Comparison of ENCODE assay signal across 13 cellular contexts in genomic region chr2:170845343-170845742, GRCh38. TPM values are rescaled to one million over a fixed set of nuclear protein-coding genes. Genes with fewer than 3 reads are reported as not detected.
DNase-seq lines count a peak whose midpoint lies in the region; ATAC-seq and TF ChIP-seq lines count a peak whose summit lies in the region.
"Had no signal": no experiment of that assay in that cellular context is flagged by ENCODE, and none has a peak within 500 bp of the region (broad histone marks: within the 10 kb centered on the region; RNA-seq: fewer than 3 reads in every experiment).

No MANE protein-coding gene starts in this region.

- H2AFZ ChIP-seq in SK-N-SH (ENCODE audit: low read depth) = no peak overlapping the region
- no peak overlapping the region for H2AFZ ChIP-seq in PC-3 (ENCODE audit: low read length)

- ATAC-seq in SK-N-SH treated with all-trans-retinoic acid at 6 μM for 48 hours = no peak
- ATAC-seq in PC-3 = no peak
- no peak for ATAC-seq in HG03521 (IDR thresholded peaks at IDR 0.05; ENCODE audit: unreplicated experiment)
- ATAC-seq in gastrocnemius medialis = no peak
- no peak for ATAC-seq in naive thymus-derived CD4-positive, alpha-beta T cell

- POLR2A ChIA-PET in SK-N-SH (lab: Yijun Ruan, JAX) (no interaction called here), PC-3 (lab: Charles Lee; ENCODE audit: unreplicated experiment) (no interaction called here)
- POLR2A ChIA-PET in naive thymus-derived CD4-positive, alpha-beta T cell (lab: Charles Lee) = interaction anchor here (0.6 kb wide), 1 partner anchor 279 kb away, joined by 3 read pairs; no protein-coding TSS in a partner anchor

- peaks cover 0 to 3% (median 0%) of the 10 kb centered on the region in 5 donors for H3K27me3 Mint-ChIP-seq in naive thymus-derived CD4-positive, alpha-beta T cell

- TF ChIP-seq EP300 in SK-N-SH (IDR thresholded peaks at IDR 0.05; ENCODE audit: borderline replicate concordance in 1 of 2, low read depth in 1 of 2, low read length in 1 of 2) = no peak

- no peak overlapping the region for H3K4me3 Mint-ChIP-seq in naive thymus-derived CD4-positive, alpha-beta T cell
- H3K4me3 Mint-ChIP-seq: activated T-helper 1 cell treated with anti-CD3 and anti-CD28 coated beads, Interleukin-12 subunit alpha, Interleukin-12 subunit beta, Interleukin-2, Interleukin-4 antibody, amounts not matched to agents 30 ng/mL and 10 ng/mL and 1 ng/mL, durations not matched to agents 14 hours and 24 hours and 36 hours; brain had no signal

- DNase-seq in SK-N-SH (no peak), PC-3 (no peak), iPS-NIHi7 (ENCODE audit: extremely low spot score) (peak; percentile 73), gastrocnemius medialis (no peak)
- DNase-seq in naive thymus-derived CD4-positive, alpha-beta T cell = no peak
- DNase-seq: KG1, NCI-H345, Right ventricle myocardium superior had no signal

- H3K4me2 ChIP-seq in SK-N-SH (no peak overlapping the region), PC-3 (ENCODE audit: low read length) (no peak overlapping the region)

- H3K27ac ChIP-seq in SK-N-SH (ENCODE audit: low read depth in 2 of 2, low read length in 1 of 2) (no peak overlapping the region), PC-3 (ENCODE audit: low read length) (no peak overlapping the region), gastrocnemius medialis (no peak overlapping the region)
- H3K27ac ChIP-seq in naive thymus-derived CD4-positive, alpha-beta T cell (ENCODE audit: low read depth, low read length) = no peak overlapping the region

- H3K9me3 ChIP-seq in SK-N-SH = no peaks in the 10 kb centered on the region
- no peaks in the 10 kb centered on the region for H3K9me3 ChIP-seq in PC-3 (ENCODE audit: low read length)
- no peaks in the 10 kb centered on the region for H3K9me3 ChIP-seq in gastrocnemius medialis
- no peaks in the 10 kb centered on the region for H3K9me3 ChIP-seq in naive thymus-derived CD4-positive, alpha-beta T cell (ENCODE audit: control insufficient read depth in 2 of 3, low read length in 3 of 3)

- intact Hi-C loops in PC-3 (cut with micrococcal nuclease) = no loop called here
- intact Hi-C loops in gastrocnemius medialis (cut with DNase I; ENCODE audit: low total_unique reads) = no loop called here
- intact Hi-C loops in naive thymus-derived CD4-positive, alpha-beta T cell (cut with micrococcal nuclease) = no loop called here

- no TSS peak for BruUV-seq in PC-3 (replicated peaks; lab: Mats Ljungman, UMichigan)

- peak; percentile 40 for TF ChIP-seq CTCF in SK-N-SH (IDR thresholded peaks at IDR 0.05)
- peak; percentile 47 for TF ChIP-seq CTCF in GM12873 (IDR thresholded peaks at IDR 0.05; ENCODE audit: insufficient read depth, low read depth, low read length, missing control alignments)
- peak; percentile 48; the same call in 1 of the 2 replicates for TF ChIP-seq CTCF in PC-3 (conservative IDR thresholded peaks at IDR 0.05; ENCODE audit: low read depth, low read length)
- TF ChIP-seq CTCF in gastrocnemius medialis (IDR thresholded peaks at IDR 0.05 in 4 of 5, conservative IDR thresholded peaks at IDR 0.05 in 1 of 5) = no peak

- H3K36me3 Mint-ChIP-seq in naive thymus-derived CD4-positive, alpha-beta T cell = peaks cover 0 to 17% (median 0%) of the 10 kb centered on the region in 5 donors

- in situ Hi-C loops in gastrocnemius medialis (cut with MboI; ENCODE audit: low sequenced_read_pairs in 4 of 4) = no loop called here

- H3K9ac ChIP-seq in SK-N-SH = no peak overlapping the region
- no peak overlapping the region for H3K9ac ChIP-seq in PC-3 (ENCODE audit: low read length)

- H3K4me1 ChIP-seq in SK-N-SH (ENCODE audit: control insufficient read depth in 1 of 2, insufficient read depth in 2 of 2, low read depth in 1 of 2, low read length in 1 of 2) (peaks cover 0 to 5% of the 10 kb centered on the region in 2 experiments; a peak in 1 of 4 replicates), PC-3 (ENCODE audit: insufficient read depth, low read length) (peaks cover 24% of the 10 kb centered on the region), gastrocnemius medialis (no peaks in the 10 kb centered on the region)
- H3K4me1 ChIP-seq in naive thymus-derived CD4-positive, alpha-beta T cell (ENCODE audit: control insufficient read depth in 2 of 2, insufficient read depth in 2 of 2, low read length in 2 of 2) = no peaks in the 10 kb centered on the region

- TF ChIP-seq RAD21 in SK-N-SH (IDR thresholded peaks at IDR 0.05; ENCODE audit: low read length) = no peak

- H3K79me2 ChIP-seq in SK-N-SH (ENCODE audit: insufficient read depth) = no peaks in the 10 kb centered on the region
- no peaks in the 10 kb centered on the region for H3K79me2 ChIP-seq in PC-3 (ENCODE audit: low read length)

- WGBS in SK-N-SH (ENCODE audit: low lambda C conversion rate) = 72% methylated on average over 9 of the region's 10 CpGs

- peaks cover 0 to 23% (median 15%) of the 10 kb centered on the region in 7 donors for H3K4me1 Mint-ChIP-seq in naive thymus-derived CD4-positive, alpha-beta T cell
- H3K4me1 Mint-ChIP-seq: brain had no signal

- H3F3A ChIP-seq in SK-N-SH (replicated peaks; ENCODE audit: insufficient read depth) = peaks cover 18% of the 10 kb centered on the region
- H3F3A ChIP-seq in PC-3 (ENCODE audit: low read length, unreplicated experiment) = no peaks in the 10 kb centered on the region

- H3K9me2 ChIP-seq in SK-N-SH (no peaks in the 10 kb centered on the region), PC-3 (replicated peaks; ENCODE audit: low read length) (no peaks in the 10 kb centered on the region)

- no peak for TF ChIP-seq POLR2A in gastrocnemius medialis (IDR thresholded peaks at IDR 0.05)

- H4K20me1 ChIP-seq in SK-N-SH (ENCODE audit: insufficient read depth) = no peaks in the 10 kb centered on the region
- H4K20me1 ChIP-seq in PC-3 (ENCODE audit: low read length) = no peaks in the 10 kb centered on the region

- no peak overlapping the region for H3K27ac Mint-ChIP-seq in naive thymus-derived CD4-positive, alpha-beta T cell
- H3K27ac Mint-ChIP-seq: activated T-helper 1 cell treated with anti-CD3 and anti-CD28 coated beads, Interleukin-12 subunit alpha, Interleukin-12 subunit beta, Interleukin-2, Interleukin-4 antibody, amounts not matched to agents 30 ng/mL and 10 ng/mL and 1 ng/mL, durations not matched to agents 14 hours and 24 hours and 36 hours had no signal

- CTCF ChIA-PET in SK-N-SH (lab: Yijun Ruan, JAX) (interaction anchor here (0.9 to 2.9 kb wide), 8 partner anchors 11 to 55 kb away, joined by 3 to 17 read pairs (median 3); no protein-coding TSS in a partner anchor), PC-3 (lab: Charles Lee) (interaction anchor here (1.1 kb wide), 1 partner anchor 27 kb away, joined by 5 read pairs; no protein-coding TSS in a partner anchor)
- CTCF ChIA-PET in naive thymus-derived CD4-positive, alpha-beta T cell (lab: Charles Lee) = no interaction called here

- H3K36me3 ChIP-seq in SK-N-SH (replicated peaks in 1 of 2; ENCODE audit: control insufficient read depth in 1 of 2, insufficient read depth in 2 of 2, low read length in 1 of 2) = no peaks in the 10 kb centered on the region
- H3K36me3 ChIP-seq in PC-3 (ENCODE audit: low read depth, low read length) = no peaks in the 10 kb centered on the region; the same call in 1 of the 2 replicates
- no peaks in the 10 kb centered on the region for H3K36me3 ChIP-seq in gastrocnemius medialis
- H3K36me3 ChIP-seq in naive thymus-derived CD4-positive, alpha-beta T cell (ENCODE audit: control insufficient read depth in 2 of 3, insufficient read depth in 3 of 3, low read length in 3 of 3) = no peaks in the 10 kb centered on the region

- no peaks in the 10 kb centered on the region for H3K27me3 ChIP-seq in SK-N-SH (ENCODE audit: insufficient read depth)
- no peaks in the 10 kb centered on the region for H3K27me3 ChIP-seq in PC-3 (ENCODE audit: low read length)
- peaks cover 0 to 3% (median 0%) of the 10 kb centered on the region in 3 donors for H3K27me3 ChIP-seq in gastrocnemius medialis
- H3K27me3 ChIP-seq in naive thymus-derived CD4-positive, alpha-beta T cell (ENCODE audit: control insufficient read depth in 2 of 2, insufficient read depth in 2 of 2, low read length in 2 of 2) = no peaks in the 10 kb centered on the region

- H3K9me3 Mint-ChIP-seq in naive thymus-derived CD4-positive, alpha-beta T cell = peaks cover 0 to 3% (median 0%) of the 10 kb centered on the region in 11 donors
- H3K9me3 Mint-ChIP-seq: activated T-helper 1 cell treated with anti-CD3 and anti-CD28 coated beads, Interleukin-12 subunit alpha, Interleukin-12 subunit beta, Interleukin-2, Interleukin-4 antibody, amounts not matched to agents 30 ng/mL and 10 ng/mL and 1 ng/mL, durations not matched to agents 14 hours and 24 hours and 36 hours had no signal

- no peak overlapping the region for H3K4me3 ChIP-seq in SK-N-SH (ENCODE audit: low read depth in 2 of 2, low read length in 1 of 2)
- no peak overlapping the region for H3K4me3 ChIP-seq in PC-3 (ENCODE audit: low read length)
- no peak overlapping the region for H3K4me3 ChIP-seq in gastrocnemius medialis
- no peak overlapping the region for H3K4me3 ChIP-seq in naive thymus-derived CD4-positive, alpha-beta T cell (ENCODE audit: low read length)

TF ChIP-seq in SK-N-SH, 30 proteins besides CTCF, POLR2A, EP300 and RAD21 (continues in another document):
- TF ChIP-seq RCOR1 (IDR thresholded peaks at IDR 0.05; ENCODE audit: low read length) (no peak), TAF1 (IDR thresholded peaks at IDR 0.05; ENCODE audit: borderline replicate concordance, low read depth, low read length) (no peak)

TF ChIP-seq in SK-N-SH treated with all-trans-retinoic acid at 6 μM for 48 hours, 23 proteins besides CTCF, POLR2A, EP300 and RAD21 (continues in another document):
- TF ChIP-seq PPARA (CRISPR knock-in tag; IDR thresholded peaks at IDR 0.05; ENCODE audit: borderline replicate concordance) = no peak
- TF ChIP-seq POU6F1 (CRISPR knock-in tag; IDR thresholded peaks at IDR 0.05; ENCODE audit: borderline replicate concordance, low read depth) = no peak
- TF ChIP-seq SNAI2 (CRISPR knock-in tag; IDR thresholded peaks at IDR 0.05) = no peak

RNA-seq across cellular contexts. Expression of gene GAD1, which starts 28.7 kb away (rescaled TPM):
- 0.20 and 0.63 TPM in 2 replicates for polyA plus RNA-seq in SK-N-SH (2012; rRNA removed)
- polyA plus RNA-seq in SK-N-SH (2012; cell fraction: cytosol; rRNA removed) = 0.31 and 0.39 TPM in 2 replicates
- 0.85 and 1.2 TPM in 2 replicates for polyA plus RNA-seq in SK-N-SH (2012; cell fraction: nucleus; rRNA removed)
- 10.6 and 16.5 TPM in 2 replicates for total RNA-seq in PC-3 (2014; rRNA removed)
- total RNA-seq in gastrocnemius medialis = not detected
- 1 to 10 TPM in 1 of 5 experiments, not detected in 4; 3.6 TPM for total RNA-seq in naive thymus-derived CD4-positive, alpha-beta T cell
- not detected for polyA plus RNA-seq in naive thymus-derived CD4-positive, alpha-beta T cell
- total RNA-seq: Right ventricle myocardium superior had no signal

Comparison
In these comparisons a context has a peak if more than half of its experiments do, and no peak if none do; other contexts are left out.
1. CTCF ChIP-seq: peak in SK-N-SH (single experiment), GM12873 (single experiment) and PC-3 (single experiment); none in gastrocnemius medialis (0 of 5).